ENCODE assay signal across 15 cellular contexts in genomic region chr6:100220543-100220942, GRCh38.
DNase-seq lines count a peak whose midpoint lies in the region; ATAC-seq, FAIRE-seq and TF ChIP-seq lines count a peak whose summit lies in the region.
"Had no signal": no experiment of that assay in that cellular context is flagged by ENCODE, and none has a peak within 500 bp of the region (broad histone marks: within the 10 kb centered on the region; RNA-seq: fewer than 3 reads in every experiment).

No MANE protein-coding gene starts in this region.

- no peak for DNase-seq in mammary epithelial cell
- no peak for DNase-seq in MCF 10A (ENCODE audit: unreplicated experiment)
- DNase-seq in K562 (ENCODE audit: extremely low read depth in 1 of 4, low spot score in 3 of 4): no peak
- no peak for DNase-seq in uterus
- no peak for DNase-seq in NCI-H2196 treated with DMSO at 0.1 percent for 48 hours (lab: John Stamatoyannopoulos, UW; ENCODE audit: unreplicated experiment)
- DNase-seq: CD8-positive, alpha-beta T cell; COR-L47; DND-41; GDM1 had no signal

- no peak overlapping the region for H3K4me2 ChIP-seq in mammary epithelial cell (ENCODE audit: insufficient read depth, low read depth, low read length)
- H3K4me2 ChIP-seq in OCI-LY1 (ENCODE audit: low read length): no peak overlapping the region
- no peak overlapping the region for H3K4me2 ChIP-seq in K562 (ENCODE audit: insufficient read depth, low read length)

- no peak overlapping the region for H3K27ac Mint-ChIP-seq in MCF 10A (ENCODE audit: low read depth, unreplicated experiment)
- H3K27ac Mint-ChIP-seq in stimulated activated memory B cell treated with anti-CD40 and anti-IgM and Interleukin-4, amounts not matched to agents 10 μg/mL and 1 μg/mL and 100 μg/mL, for 72 hours: no peak overlapping the region
- H3K27ac Mint-ChIP-seq: CD8-positive, alpha-beta T cell had no signal

- H3K4me3 Mint-ChIP-seq in MCF 10A (ENCODE audit: unreplicated experiment): no peak overlapping the region
- no peak overlapping the region for H3K4me3 Mint-ChIP-seq in stimulated activated memory B cell treated with anti-CD40 and anti-IgM and Interleukin-4, amounts not matched to agents 10 μg/mL and 1 μg/mL and 100 μg/mL, for 72 hours
- H3K4me3 Mint-ChIP-seq: CD14-positive monocyte; CD8-positive, alpha-beta T cell had no signal

- BruUV-seq in mammary epithelial cell (replicated peaks; lab: Mats Ljungman, UMichigan): no TSS peak
- BruUV-seq in MCF 10A (replicated peaks; lab: Mats Ljungman, UMichigan): no TSS peak
- BruUV-seq in K562 (replicated peaks; lab: Mats Ljungman, UMichigan): no TSS peak

- H3K27me3 Mint-ChIP-seq in MCF 10A (ENCODE audit: insufficient read depth, unreplicated experiment): no peaks in the 10 kb centered on the region
- no peaks in the 10 kb centered on the region for H3K27me3 Mint-ChIP-seq in stimulated activated memory B cell treated with anti-CD40 and anti-IgM and Interleukin-4, amounts not matched to agents 10 μg/mL and 1 μg/mL and 100 μg/mL, for 72 hours

- no peaks in the 10 kb centered on the region for H3K9me3 Mint-ChIP-seq in MCF 10A (ENCODE audit: unreplicated experiment)
- peaks cover 3% of the 10 kb centered on the region for H3K9me3 Mint-ChIP-seq in stimulated activated memory B cell treated with anti-CD40 and anti-IgM and Interleukin-4, amounts not matched to agents 10 μg/mL and 1 μg/mL and 100 μg/mL, for 72 hours

- H3K27ac ChIP-seq in mammary epithelial cell (ENCODE audit: insufficient read depth, low read depth, low read length) (no peak overlapping the region), OCI-LY1 (ENCODE audit: low read depth, low read length, poor library complexity, severe bottlenecking) (no peak overlapping the region), K562 (ENCODE audit: extremely low read depth, low read depth, low read length) (no peak overlapping the region), uterus (no peak overlapping the region)
- H3K27ac ChIP-seq: 22Rv1 had no signal

- TF ChIP-seq EP300 in K562 (IDR thresholded peaks at IDR 0.05; ENCODE audit: low read length): no peak

- intact Hi-C loops in mammary epithelial cell (cut with micrococcal nuclease) (no loop called here), MCF 10A (cut with micrococcal nuclease) (no loop called here), K562 (cut with micrococcal nuclease) (no loop called here), uterus (cut with DNase I; ENCODE audit: low total_unique reads) (no loop called here)

- 84% methylated on average over 4 of the region's 4 CpGs for WGBS in mammary epithelial cell (ENCODE audit: low coverage, missing lambda C conversion rate)
- WGBS in K562 (ENCODE audit: insufficient coverage, low coverage, missing lambda C conversion rate): 55% methylated on average over 4 of the region's 4 CpGs

- H4K20me1 ChIP-seq in mammary epithelial cell (ENCODE audit: insufficient read depth, low read length): no peaks in the 10 kb centered on the region
- no peaks in the 10 kb centered on the region for H4K20me1 ChIP-seq in OCI-LY1 (ENCODE audit: insufficient read depth, low read length)
- no peaks in the 10 kb centered on the region for H4K20me1 ChIP-seq in K562 (replicated peaks; ENCODE audit: control insufficient read depth, insufficient read depth, low read length)

- H2AFZ ChIP-seq in mammary epithelial cell (ENCODE audit: low read depth, low read length): peak overlapping the region; percentile 21
- 0 out of 2 replicates have a peak overlapping the region, but pooled peaks have one; percentile 9 for H2AFZ ChIP-seq in OCI-LY1 (ENCODE audit: low read length)
- peak overlapping the region; percentile 62 for H2AFZ ChIP-seq in K562 (ENCODE audit: low read depth, low read length)

- ATAC-seq in K562: peak; percentile 60; the same call in 2 of the 3 replicates
- ATAC-seq in stimulated activated memory B cell treated with anti-CD40 and anti-IgM and Interleukin-4, amounts not matched to agents 10 μg/mL and 1 μg/mL and 100 μg/mL, for 72 hours: peak; percentile 12
- ATAC-seq in HG03432 (IDR thresholded peaks at IDR 0.05; ENCODE audit: unreplicated experiment): no peak
- ATAC-seq: CD8-positive, alpha-beta T cell had no signal

- no peaks in the 10 kb centered on the region for H3K9me2 ChIP-seq in OCI-LY1 (ENCODE audit: low read depth, low read length)

- no peak for TF ChIP-seq RAD21 in K562 (CRISPR knock-in tag; conservative IDR thresholded peaks at IDR 0.05 in 1 of 2, IDR thresholded peaks at IDR 0.05 in 1 of 2)

- CTCF ChIA-PET in mammary epithelial cell (lab: Charles Lee; ENCODE audit: low non-redundant PET) (no interaction called here), MCF 10A (lab: Yijun Ruan, JAX) (no interaction called here), K562 (lab: Yijun Ruan, JAX; ENCODE audit: low intra/inter-chr PET ratio) (no interaction called here)

- TF ChIP-seq POLR2A in K562 (conservative IDR thresholded peaks at IDR 0.05) (no peak), uterus (IDR thresholded peaks at IDR 0.05) (no peak)

- no peaks in the 10 kb centered on the region for H3K36me3 ChIP-seq in mammary epithelial cell (ENCODE audit: insufficient read depth, low read length)
- no peaks in the 10 kb centered on the region for H3K36me3 ChIP-seq in OCI-LY1 (ENCODE audit: insufficient read depth, low read length)
- no peaks in the 10 kb centered on the region for H3K36me3 ChIP-seq in K562 (ENCODE audit: control insufficient read depth, insufficient read depth, low read length)
- H3K36me3 ChIP-seq in uterus: no peaks in the 10 kb centered on the region

- TF ChIP-seq CTCF in mammary epithelial cell (conservative IDR thresholded peaks at IDR 0.05 in 1 of 2, IDR thresholded peaks at IDR 0.05 in 1 of 2; ENCODE audit: extremely low read depth in 1 of 2, insufficient read depth in 1 of 2, low read depth in 1 of 2, low read length in 2 of 2) (no peak), MCF 10A (IDR thresholded peaks at IDR 0.05; ENCODE audit: unreplicated experiment) (no peak), OCI-LY1 (IDR thresholded peaks at IDR 0.05; ENCODE audit: low read length) (no peak), K562 (IDR thresholded peaks at IDR 0.05 in 2 of 3, conservative IDR thresholded peaks at IDR 0.05 in 1 of 3; ENCODE audit: insufficient read depth in 2 of 3, low read depth in 1 of 3, low read length in 3 of 3) (no peak), uterus (IDR thresholded peaks at IDR 0.05) (no peak)

- dilution Hi-C loops in mammary epithelial cell (cut with HindIII; ENCODE audit: low sequenced_read_pairs): no loop called here

- POLR2A ChIA-PET in MCF 10A (lab: Yijun Ruan, JAX): no interaction called here
- POLR2A ChIA-PET in K562 (lab: Yijun Ruan, JAX): interaction anchor here (1.2 kb wide), 1 partner anchor 10 kb away, joined by 4 read pairs; no protein-coding TSS in a partner anchor

- FAIRE-seq in K562 (lab: Jason Lieb, UNC): no peak
- FAIRE-seq: GM19239 had no signal

- H3K9me1 ChIP-seq in K562 (ENCODE audit: control insufficient read depth, insufficient read depth, low read length): no peaks in the 10 kb centered on the region

- no peaks in the 10 kb centered on the region for H3K36me3 Mint-ChIP-seq in MCF 10A (ENCODE audit: insufficient read depth, unreplicated experiment)
- H3K36me3 Mint-ChIP-seq in stimulated activated memory B cell treated with anti-CD40 and anti-IgM and Interleukin-4, amounts not matched to agents 10 μg/mL and 1 μg/mL and 100 μg/mL, for 72 hours: no peaks in the 10 kb centered on the region
- H3K36me3 Mint-ChIP-seq: CD14-positive monocyte; CD8-positive, alpha-beta T cell had no signal

- H3F3A ChIP-seq in OCI-LY1 (ENCODE audit: insufficient read depth, low read length): no peaks in the 10 kb centered on the region

- H3K79me2 ChIP-seq in mammary epithelial cell (ENCODE audit: insufficient read depth, low read length): no peaks in the 10 kb centered on the region
- no peaks in the 10 kb centered on the region for H3K79me2 ChIP-seq in OCI-LY1 (ENCODE audit: insufficient read depth, low read length)
- no peaks in the 10 kb centered on the region for H3K79me2 ChIP-seq in K562 (ENCODE audit: control insufficient read depth, insufficient read depth, low read length)

- no peaks in the 10 kb centered on the region for H3K4me1 Mint-ChIP-seq in MCF 10A (ENCODE audit: insufficient read depth, unreplicated experiment)
- no peaks in the 10 kb centered on the region for H3K4me1 Mint-ChIP-seq in stimulated activated memory B cell treated with anti-CD40 and anti-IgM and Interleukin-4, amounts not matched to agents 10 μg/mL and 1 μg/mL and 100 μg/mL, for 72 hours
- H3K4me1 Mint-ChIP-seq: CD14-positive monocyte had no signal

- no peak overlapping the region for H3K9ac ChIP-seq in mammary epithelial cell (ENCODE audit: insufficient read depth, low read length)
- no peak overlapping the region for H3K9ac ChIP-seq in OCI-LY1 (ENCODE audit: low read length)
- no peak overlapping the region for H3K9ac ChIP-seq in K562 (ENCODE audit: insufficient read depth in 1 of 2, low read depth in 2 of 2, low read length in 2 of 2)

- no peaks in the 10 kb centered on the region for H3K9me3 ChIP-seq in mammary epithelial cell (replicated peaks; ENCODE audit: insufficient read depth, low read length)
- no peaks in the 10 kb centered on the region for H3K9me3 ChIP-seq in OCI-LY1 (ENCODE audit: low read length)
- no peaks in the 10 kb centered on the region for H3K9me3 ChIP-seq in K562 (replicated peaks; ENCODE audit: control insufficient read depth, insufficient read depth, low read depth, low read length)
- H3K9me3 ChIP-seq in uterus: peaks cover 0 to 3% of the 10 kb centered on the region in 2 donors

- H3K4me3 ChIP-seq in mammary epithelial cell (replicated peaks in 1 of 3; ENCODE audit: insufficient read depth in 1 of 3, low read depth in 2 of 3, low read length in 3 of 3): no peak overlapping the region
- H3K4me3 ChIP-seq in OCI-LY1 (ENCODE audit: low read depth, low read length, poor library complexity, severe bottlenecking): no peak overlapping the region
- no peak overlapping the region for H3K4me3 ChIP-seq in K562
- no peak overlapping the region for H3K4me3 ChIP-seq in uterus

- H3K27me3 ChIP-seq in mammary epithelial cell (ENCODE audit: insufficient read depth, low read length) (no peaks in the 10 kb centered on the region), OCI-LY1 (ENCODE audit: insufficient read depth, low read length) (no peaks in the 10 kb centered on the region), K562 (ENCODE audit: control insufficient read depth in 2 of 2, insufficient read depth in 2 of 2, low read length in 2 of 2) (no peaks in the 10 kb centered on the region; a peak in 1 of 5 replicates), uterus (no peaks in the 10 kb centered on the region)

- H3K4me1 ChIP-seq in mammary epithelial cell (ENCODE audit: insufficient read depth, low read length) (no peaks in the 10 kb centered on the region), OCI-LY1 (ENCODE audit: insufficient read depth, low read length, severe bottlenecking) (no peaks in the 10 kb centered on the region), K562 (replicated peaks in 1 of 2; ENCODE audit: control insufficient read depth in 2 of 2, insufficient read depth in 2 of 2, low read length in 2 of 2) (no peaks in the 10 kb centered on the region), uterus (no peaks in the 10 kb centered on the region)

- in situ Hi-C loops in mammary epithelial cell (cut with MboI; ENCODE audit: low sequenced_read_pairs in 2 of 2) (no loop called here), K562 (cut with MboI) (no loop called here)

TF ChIP-seq in K562, 482 proteins besides CTCF, POLR2A, EP300 and RAD21 (continues in another document):
- no peak for TF ChIP-seq POLR2B (IDR thresholded peaks at IDR 0.05; ENCODE audit: low read depth, partially characterized antibody)
- TF ChIP-seq NFRKB (IDR thresholded peaks at IDR 0.05; ENCODE audit: low read depth): no peak

Comparison
In these comparisons a context has a peak if more than half of its experiments do, and no peak if none do; other contexts are left out.
1. H2AFZ ChIP-seq: peak in every context shown above with its lines; median percentile 62 in K562; 21 in mammary epithelial cell; 9 in OCI-LY1.